ENCODE assay signal across 15 cellular contexts in the genomic region with DNA sequence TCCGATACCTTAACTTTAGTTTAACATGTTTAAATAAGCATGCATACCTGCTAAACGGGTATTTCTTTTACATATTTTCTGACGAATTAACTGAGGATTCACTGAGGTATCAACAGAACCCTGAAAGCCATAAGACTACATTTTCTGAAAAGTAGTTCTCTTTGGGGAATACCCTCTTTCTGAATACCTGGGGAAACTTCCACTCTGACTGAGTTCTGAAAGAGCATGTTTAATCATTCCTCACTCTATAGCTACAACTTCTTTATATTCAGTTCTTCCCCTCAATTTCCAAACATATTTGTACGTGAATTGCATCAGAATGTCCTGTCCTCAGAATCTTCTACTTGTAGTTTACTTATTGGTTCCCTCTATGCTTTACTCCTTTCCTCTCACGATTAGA.
A peak's percentile ranks its signal among the peaks of the same experiment; 100 is the strongest.
DNase-seq lines count a peak whose midpoint lies in the region; ATAC-seq and TF ChIP-seq lines count a peak whose summit lies in the region.
"Had no signal": no experiment of that assay in that cellular context is flagged by ENCODE, and none has a peak within 500 bp of the region (broad histone marks: within the 10 kb centered on the region; RNA-seq: fewer than 3 reads in every experiment).

No MANE protein-coding gene starts in this region.

- H3F3A ChIP-seq in neural progenitor cell (ENCODE audit: low read depth) = no peaks in the 10 kb centered on the region

- H3K4me3 Mint-ChIP-seq in WTC11 (no peak overlapping the region), neural progenitor cell (no peak overlapping the region)
- H3K4me3 Mint-ChIP-seq: CD4-positive, CD25-positive, alpha-beta regulatory T cell; CD8-positive, alpha-beta T cell had no signal

- peaks cover 34% of the 10 kb centered on the region for H3K4me1 Mint-ChIP-seq in WTC11
- no peaks in the 10 kb centered on the region for H3K4me1 Mint-ChIP-seq in neural progenitor cell
- H3K4me1 Mint-ChIP-seq: CD4-positive, CD25-positive, alpha-beta regulatory T cell had no signal

- CTCF ChIA-PET in WTC11 (lab: Charles Lee) = interaction anchor here (1.8 kb wide), 1 partner anchor 279 kb away, joined by 6 read pairs; no protein-coding TSS in a partner anchor

- H2AFZ ChIP-seq in neural progenitor cell (replicated peaks) = no peak overlapping the region

- no peaks in the 10 kb centered on the region for H3K36me3 ChIP-seq in neural progenitor cell

- H3K4me2 ChIP-seq in neural progenitor cell = no peak overlapping the region

- POLR2A ChIA-PET in WTC11 (lab: Charles Lee) = no interaction called here

- no peaks in the 10 kb centered on the region for H3K9me3 ChIP-seq in neural progenitor cell (ENCODE audit: low read depth)
- H3K9me3 ChIP-seq: Caco-2 had no signal

- H3K9ac ChIP-seq in neural progenitor cell = no peak overlapping the region

- H3K27me3 Mint-ChIP-seq in WTC11 (ENCODE audit: low read depth) (no peaks in the 10 kb centered on the region), neural progenitor cell (ENCODE audit: insufficient read depth, low read depth) (no peaks in the 10 kb centered on the region)
- H3K27me3 Mint-ChIP-seq: CD4-positive, CD25-positive, alpha-beta regulatory T cell had no signal

- ATAC-seq in HG02610 (IDR thresholded peaks at IDR 0.05; ENCODE audit: unreplicated experiment) (peak; percentile 71), WTC11 (no peak), HG03520 (IDR thresholded peaks at IDR 0.05; ENCODE audit: unreplicated experiment) (no peak), GM21786 (IDR thresholded peaks at IDR 0.05; ENCODE audit: unreplicated experiment) (no peak)
- ATAC-seq in activated CD4-positive, CD25-positive, alpha-beta regulatory T cell treated with anti-CD3 and anti-CD28 coated beads, Interleukin-2, amount 50 U/mL, for 24 hours = no peak
- ATAC-seq: CD8-positive, alpha-beta T cell; GM12878 had no signal

- TF ChIP-seq CTCF in WTC11 (IDR thresholded peaks at IDR 0.05) (no peak), neural progenitor cell (IDR thresholded peaks at IDR 0.05) (no peak)

- H3K4me1 ChIP-seq in neural progenitor cell = no peaks in the 10 kb centered on the region
- H3K4me1 ChIP-seq: Caco-2 had no signal

- no peak overlapping the region for H3K27ac ChIP-seq in neural progenitor cell

- no peaks in the 10 kb centered on the region for H4K20me1 ChIP-seq in neural progenitor cell (ENCODE audit: low read depth)

- H3K9me3 Mint-ChIP-seq in WTC11 (peaks cover 7% of the 10 kb centered on the region), neural progenitor cell (no peaks in the 10 kb centered on the region)

- H3K4me3 ChIP-seq in neural progenitor cell = no peak overlapping the region
- H3K4me3 ChIP-seq: GM12878 had no signal

- no peaks in the 10 kb centered on the region for H3K27me3 ChIP-seq in neural progenitor cell

- DNase-seq in WTC11 (ENCODE audit: low spot score) (no peak), neural progenitor cell (ENCODE audit: low spot score) (no peak)
- DNase-seq: C1 segment of cervical spinal cord; Caco-2; CD4-positive, CD25-positive, alpha-beta regulatory T cell; CD8-positive, alpha-beta T cell; DMS153; DND-41; H7; HCEC 1CT had no signal

- H3K27ac Mint-ChIP-seq in WTC11 (peak overlapping the region; percentile 3; the same call in 1 of the 2 replicates), neural progenitor cell (peak overlapping the region; percentile 0)
- H3K27ac Mint-ChIP-seq: CD4-positive, CD25-positive, alpha-beta regulatory T cell; CD8-positive, alpha-beta T cell had no signal

- peaks cover 4% of the 10 kb centered on the region; the same call in 1 of the 2 replicates for H3K36me3 Mint-ChIP-seq in WTC11
- H3K36me3 Mint-ChIP-seq in neural progenitor cell = no peaks in the 10 kb centered on the region
- H3K36me3 Mint-ChIP-seq: CD4-positive, CD25-positive, alpha-beta regulatory T cell; CD8-positive, alpha-beta T cell had no signal

- H3K79me2 ChIP-seq in neural progenitor cell (ENCODE audit: low read depth) = no peaks in the 10 kb centered on the region

TF ChIP-seq in WTC11, 78 proteins besides CTCF, POLR2A, EP300 and RAD21 (continues in another document):
- no peak for TF ChIP-seq ZNF416 (CRISPR knock-in tag; IDR thresholded peaks at IDR 0.05)
- TF ChIP-seq ZNF532 (CRISPR knock-in tag; IDR thresholded peaks at IDR 0.05; ENCODE audit: borderline replicate concordance) = no peak
- TF ChIP-seq, protein P1, sequence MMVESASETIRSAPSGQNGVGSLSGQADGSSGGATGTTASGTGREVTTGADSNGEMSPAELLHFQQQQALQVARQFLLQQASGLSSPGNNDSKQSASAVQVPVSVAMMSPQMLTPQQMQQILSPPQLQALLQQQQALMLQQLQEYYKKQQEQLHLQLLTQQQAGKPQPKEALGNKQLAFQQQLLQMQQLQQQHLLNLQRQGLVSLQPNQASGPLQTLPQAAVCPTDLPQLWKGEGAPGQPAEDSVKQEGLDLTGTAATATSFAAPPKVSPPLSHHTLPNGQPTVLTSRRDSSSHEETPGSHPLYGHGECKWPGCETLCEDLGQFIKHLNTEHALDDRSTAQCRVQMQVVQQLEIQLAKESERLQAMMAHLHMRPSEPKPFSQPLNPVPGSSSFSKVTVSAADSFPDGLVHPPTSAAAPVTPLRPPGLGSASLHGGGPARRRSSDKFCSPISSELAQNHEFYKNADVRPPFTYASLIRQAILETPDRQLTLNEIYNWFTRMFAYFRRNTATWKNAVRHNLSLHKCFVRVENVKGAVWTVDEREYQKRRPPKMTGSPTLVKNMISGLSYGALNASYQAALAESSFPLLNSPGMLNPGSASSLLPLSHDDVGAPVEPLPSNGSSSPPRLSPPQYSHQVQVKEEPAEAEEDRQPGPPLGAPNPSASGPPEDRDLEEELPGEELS (CRISPR knock-in tag; IDR thresholded peaks at IDR 0.05) = no peak
- TF ChIP-seq, protein P2, sequence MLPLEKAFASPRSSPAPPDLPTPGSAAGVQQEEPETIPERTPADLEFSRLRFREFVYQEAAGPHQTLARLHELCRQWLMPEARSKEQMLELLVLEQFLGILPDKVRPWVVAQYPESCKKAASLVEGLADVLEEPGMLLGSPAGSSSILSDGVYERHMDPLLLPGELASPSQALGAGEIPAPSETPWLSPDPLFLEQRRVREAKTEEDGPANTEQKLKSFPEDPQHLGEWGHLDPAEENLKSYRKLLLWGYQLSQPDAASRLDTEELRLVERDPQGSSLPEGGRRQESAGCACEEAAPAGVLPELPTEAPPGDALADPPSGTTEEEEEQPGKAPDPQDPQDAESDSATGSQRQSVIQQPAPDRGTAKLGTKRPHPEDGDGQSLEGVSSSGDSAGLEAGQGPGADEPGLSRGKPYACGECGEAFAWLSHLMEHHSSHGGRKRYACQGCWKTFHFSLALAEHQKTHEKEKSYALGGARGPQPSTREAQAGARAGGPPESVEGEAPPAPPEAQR (CRISPR knock-in tag; IDR thresholded peaks at IDR 0.05) = no peak
- no peak for TF ChIP-seq HMGA2 (CRISPR knock-in tag; IDR thresholded peaks at IDR 0.05)
- no peak for TF ChIP-seq GABPB1 (CRISPR knock-in tag; IDR thresholded peaks at IDR 0.05)
- no peak for TF ChIP-seq ELF4 (CRISPR knock-in tag; IDR thresholded peaks at IDR 0.05; ENCODE audit: low read depth)
- TF ChIP-seq ESRRA (CRISPR knock-in tag; IDR thresholded peaks at IDR 0.05; ENCODE audit: borderline replicate concordance) = no peak
- no peak for TF ChIP-seq SP1 (CRISPR knock-in tag; conservative IDR thresholded peaks at IDR 0.05)
- TF ChIP-seq MAX (CRISPR knock-in tag; IDR thresholded peaks at IDR 0.05) = no peak
- TF ChIP-seq NFYB (CRISPR knock-in tag; conservative IDR thresholded peaks at IDR 0.05; ENCODE audit: low read depth) = no peak
- no peak for TF ChIP-seq ATF1 (CRISPR knock-in tag; IDR thresholded peaks at IDR 0.05)
- TF ChIP-seq CDX4 (CRISPR knock-in tag; IDR thresholded peaks at IDR 0.05; ENCODE audit: borderline replicate concordance) = no peak
